ENCODE assay signal across 8 cellular contexts in the genomic region with DNA sequence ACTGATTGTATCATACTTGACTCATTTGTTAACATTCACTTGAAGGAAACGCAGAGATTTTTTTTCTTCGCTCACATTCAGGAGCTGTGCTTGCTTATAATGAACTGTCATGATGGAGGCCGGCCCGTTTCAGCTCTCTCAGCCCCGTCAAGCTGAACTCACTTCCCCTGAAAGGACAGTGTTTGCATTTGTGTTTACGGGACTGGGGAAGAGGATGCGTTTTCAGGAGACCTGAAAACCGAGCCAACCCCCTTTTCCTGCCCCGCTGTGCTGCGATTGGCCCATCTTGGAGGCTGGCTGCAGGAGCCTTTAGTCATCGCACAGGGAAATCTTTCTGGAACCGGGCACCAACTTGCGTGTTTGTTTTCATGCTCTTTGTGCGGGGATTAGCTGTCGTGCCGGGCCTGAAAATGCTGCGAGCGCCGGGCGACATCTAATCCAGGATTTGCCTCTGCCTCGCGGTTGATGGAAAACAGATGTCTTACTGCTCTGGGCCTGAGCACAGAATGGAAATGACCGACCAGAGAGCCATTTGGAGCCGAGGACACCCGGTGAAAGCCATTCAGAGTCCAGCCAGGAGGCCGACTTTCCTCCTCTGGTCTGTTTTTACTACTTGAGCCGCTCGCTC. TPM values are rescaled to one million over a fixed set of nuclear protein-coding genes. Genes with fewer than 3 reads are reported as not detected.
A peak's percentile ranks its signal among the peaks of the same experiment; 100 is the strongest.
DNase-seq lines count a peak whose midpoint lies in the region; ATAC-seq, FAIRE-seq and TF ChIP-seq lines count a peak whose summit lies in the region.

No MANE protein-coding gene starts in this region.

- CTCF ChIA-PET in HepG2 (lab: Yijun Ruan, JAX; ENCODE audit: low intra/inter-chr PET ratio, low total read pairs) = no interaction called here

- H4K20me1 ChIP-seq in HepG2 (ENCODE audit: insufficient read depth, low read length) = no peaks in the 10 kb centered on the region

- BruUV-seq in HepG2 (replicated peaks; lab: Mats Ljungman, UMichigan) = no TSS peak

- TF ChIP-seq EP300 in HepG2 (IDR thresholded peaks at IDR 0.05; ENCODE audit: low read depth in 2 of 2, low read length in 2 of 2) (no peak), HepG2 (CRISPR knock-in tag; IDR thresholded peaks at IDR 0.05; ENCODE audit: borderline replicate concordance) (no peak)

- H3K79me2 ChIP-seq in HepG2 (ENCODE audit: insufficient read depth, low read length) = no peaks in the 10 kb centered on the region

- H3K9me3 ChIP-seq in HUES48 (ENCODE audit: control insufficient read depth, insufficient read depth, low read length) = no peaks in the 10 kb centered on the region
- H3K9me3 ChIP-seq in HepG2 (ENCODE audit: low read length) = no peaks in the 10 kb centered on the region

- H3K4me1 ChIP-seq in HUES48 (ENCODE audit: control insufficient read depth, insufficient read depth, low read length) (peaks cover 13% of the 10 kb centered on the region), HepG2 (ENCODE audit: insufficient read depth, low read length) (peaks cover 32% of the 10 kb centered on the region)

- DNase-seq in COR-L47 (lab: John Stamatoyannopoulos, UW) = peak; percentile 42
- peak; percentile 84 for DNase-seq in ecto neural progenitor cell (ENCODE audit: low spot score)
- no peak for DNase-seq in HepG2 (ENCODE audit: low spot score)

- FAIRE-seq in HepG2 (lab: Jason Lieb, UNC) = no peak

- under 1% methylated on average over 12 of the region's 28 CpGs for WGBS in HepG2 (ENCODE audit: low lambda C conversion rate)

- peaks cover 8% of the 10 kb centered on the region for H3K36me3 Mint-ChIP-seq in stimulated activated memory B cell treated with anti-CD40 and anti-IgM and Interleukin-4, amounts not matched to agents 10 μg/mL and 1 μg/mL and 100 μg/mL, for 72 hours

- H3K4me3 Mint-ChIP-seq in stimulated activated memory B cell treated with anti-CD40 and anti-IgM and Interleukin-4, amounts not matched to agents 10 μg/mL and 1 μg/mL and 100 μg/mL, for 72 hours = peak overlapping the region; percentile 82

- H3K4me3 ChIP-seq in HUES48 (ENCODE audit: low read depth, low read length) (peak overlapping the region; percentile 71), WI38 (ENCODE audit: low read depth, low read length) (peak overlapping the region; percentile 71), HepG2 (replicated peaks in 1 of 3; ENCODE audit: insufficient read depth in 1 of 3, low read depth in 2 of 3, low read length in 3 of 3) (peak overlapping the region; percentile 71 to 74 (median 72))

- peak overlapping the region; percentile 90 for H3K4me2 ChIP-seq in HepG2 (ENCODE audit: low read depth, low read length)

- H3K9me3 Mint-ChIP-seq in stimulated activated memory B cell treated with anti-CD40 and anti-IgM and Interleukin-4, amounts not matched to agents 10 μg/mL and 1 μg/mL and 100 μg/mL, for 72 hours = peaks cover 4% of the 10 kb centered on the region

- peak overlapping the region; percentile 85 for H3K27ac Mint-ChIP-seq in stimulated activated memory B cell treated with anti-CD40 and anti-IgM and Interleukin-4, amounts not matched to agents 10 μg/mL and 1 μg/mL and 100 μg/mL, for 72 hours

- no peak for TF ChIP-seq RAD21 in HepG2 (CRISPR knock-in tag; IDR thresholded peaks at IDR 0.05)

- no peak for TF ChIP-seq CTCF in WI38 (IDR thresholded peaks at IDR 0.05; ENCODE audit: low read depth, low read length)
- no peak for TF ChIP-seq CTCF in HepG2 (CRISPR knock-in tag; IDR thresholded peaks at IDR 0.05)

- TF ChIP-seq POLR2A in HepG2 (IDR thresholded peaks at IDR 0.05; ENCODE audit: insufficient read depth in 1 of 2, low read depth in 2 of 2, low read length in 2 of 2) = 0 out of 4 replicates have a peak, but pooled peaks of 1 of the 2 experiments have one; percentile 9

- no peaks in the 10 kb centered on the region for H3K27me3 Mint-ChIP-seq in stimulated activated memory B cell treated with anti-CD40 and anti-IgM and Interleukin-4, amounts not matched to agents 10 μg/mL and 1 μg/mL and 100 μg/mL, for 72 hours

- POLR2A ChIA-PET in HepG2 (lab: Yijun Ruan, JAX) = interaction anchor here (1.0 kb wide), 1 partner anchor 18 kb away, joined by 3 read pairs; the partner anchor contains the start of gene TRIM2

- H3K36me3 ChIP-seq in HUES48 (ENCODE audit: control insufficient read depth, insufficient read depth, low read length) (no peaks in the 10 kb centered on the region), HepG2 (replicated peaks in 1 of 2; ENCODE audit: control insufficient read depth in 1 of 2, insufficient read depth in 2 of 2, low read length in 2 of 2) (no peaks in the 10 kb centered on the region)

- ATAC-seq in GM19463 (IDR thresholded peaks at IDR 0.05; ENCODE audit: unreplicated experiment) = peak; percentile 22
- peak; percentile 71 for ATAC-seq in HepG2
- peak; percentile 61 for ATAC-seq in stimulated activated memory B cell treated with anti-CD40 and anti-IgM and Interleukin-4, amounts not matched to agents 10 μg/mL and 1 μg/mL and 100 μg/mL, for 72 hours
- no peak for ATAC-seq in GM18519 (IDR thresholded peaks at IDR 0.05; ENCODE audit: low FRiP score, unreplicated experiment)

- H3K27me3 ChIP-seq in HUES48 (ENCODE audit: control insufficient read depth, insufficient read depth, low read length) (peaks cover 23% of the 10 kb centered on the region), HepG2 (ENCODE audit: control insufficient read depth in 1 of 2, insufficient read depth in 2 of 2, low read length in 2 of 2) (peaks cover 0 to 2% of the 10 kb centered on the region in 2 experiments; a peak in 1 of 5 replicates)

- peaks cover 37% of the 10 kb centered on the region for H3K4me1 Mint-ChIP-seq in stimulated activated memory B cell treated with anti-CD40 and anti-IgM and Interleukin-4, amounts not matched to agents 10 μg/mL and 1 μg/mL and 100 μg/mL, for 72 hours

- intact Hi-C loops in HepG2 (cut with micrococcal nuclease; ENCODE audit: unreplicated experiment) = loop anchor here (2.0 kb wide), 1 partner anchor 13 kb away; no protein-coding TSS in a partner anchor

- H2AFZ ChIP-seq in HepG2 (ENCODE audit: low read length) = peak overlapping the region; percentile 25

- peak overlapping the region; percentile 91 for H3K27ac ChIP-seq in HUES48 (ENCODE audit: low read depth, low read length)
- H3K27ac ChIP-seq in HepG2 (ENCODE audit: extremely low read length, insufficient read depth, low read length) = peak overlapping the region; percentile 62

- peak overlapping the region; percentile 42; the same call in 1 of the 2 replicates for H3K9ac ChIP-seq in HUES48 (ENCODE audit: low read depth, low read length)
- peak overlapping the region; percentile 69 for H3K9ac ChIP-seq in HepG2 (ENCODE audit: insufficient read depth, low read depth, low read length)

- in situ Hi-C loops in HepG2 (cut with HindIII; ENCODE audit: extremely low pct_ligation_motif_present, low pct_unique_long_range_greater_than_20kb) = no loop called here

TF ChIP-seq in HepG2, 621 proteins besides CTCF, POLR2A, EP300 and RAD21 (continues in another document):
- TF ChIP-seq ASH2L (IDR thresholded peaks at IDR 0.05; ENCODE audit: insufficient read length, low read depth, low read length) (peak; percentile 34), ZFAT (CRISPR knock-in tag; conservative IDR thresholded peaks at IDR 0.05) (no peak), NFYC (CRISPR knock-in tag; IDR thresholded peaks at IDR 0.05) (0 out of 2 replicates have a peak, but pooled peaks have one; percentile 35), ZSCAN31 (CRISPR knock-in tag; IDR thresholded peaks at IDR 0.05; ENCODE audit: low read depth) (no peak), ZNF580 (CRISPR knock-in tag; IDR thresholded peaks at IDR 0.05; ENCODE audit: borderline replicate concordance, low read depth) (peak; percentile 13; the same call in 1 of the 2 replicates), JARID2 (CRISPR knock-in tag; IDR thresholded peaks at IDR 0.05; ENCODE audit: insufficient replicate concordance) (no peak), PHF21A (CRISPR knock-in tag; IDR thresholded peaks at IDR 0.05) (peak; percentile 43; the same call in 1 of the 2 replicates), HOXA3 (CRISPR knock-in tag; IDR thresholded peaks at IDR 0.05) (peak; percentile 4; the same call in 1 of the 2 replicates), ZBTB20 (CRISPR knock-in tag; IDR thresholded peaks at IDR 0.05; ENCODE audit: borderline replicate concordance, low read depth) (0 out of 2 replicates have a peak, but pooled peaks have one; percentile 9), ZNF772 (CRISPR knock-in tag; IDR thresholded peaks at IDR 0.05) (no peak)

RNA-seq across cellular contexts. Expression of gene TRIM2, which starts 18.0 kb away (rescaled TPM):
- 4.2 and 7.0 TPM in 2 replicates for total RNA-seq in HepG2 (2016; rRNA removed; fragmentation: Illumina TruSeq; extraction: Trizol)
- 1.8 and 2.6 TPM in 2 replicates for total RNA-seq in HepG2 (2016; cell fraction: cytosol; rRNA removed; fragmentation: Illumina TruSeq; extraction: Trizol; ENCODE audit: low read depth)
- 3.7 and 4.1 TPM in 2 replicates for total RNA-seq in HepG2 (2016; cell fraction: insoluble cytoplasmic fraction; rRNA removed; fragmentation: Illumina TruSeq; extraction: Trizol)
- 1.2 and 1.3 TPM in 2 replicates for total RNA-seq in HepG2 (2016; cell fraction: membrane; rRNA removed; fragmentation: Illumina TruSeq; extraction: Trizol)
- total RNA-seq in HepG2 (2016; cell fraction: nucleus; rRNA removed; fragmentation: Illumina TruSeq; extraction: Trizol) = 5.2 and 6.5 TPM in 2 replicates
- 2.1 and 2.9 TPM in 2 replicates for polyA plus RNA-seq in HepG2 (2011; rRNA removed)
- polyA plus RNA-seq in HepG2 (2011; cell fraction: cytosol; rRNA removed) = 2.1 and 2.4 TPM in 2 replicates
- polyA plus RNA-seq in HepG2 (2011; cell fraction: nucleus; rRNA removed) = 2.8 and 4.0 TPM in 2 replicates
- polyA plus RNA-seq in HepG2 (2012) = 1.9 and 2.8 TPM in 2 replicates
- polyA plus RNA-seq in HepG2 (2016; cell fraction: cytosol; fragmentation: Illumina TruSeq; extraction: Trizol; ENCODE audit: low read depth) = 0.27 and 0.29 TPM in 2 replicates
- polyA plus RNA-seq in HepG2 (2016; cell fraction: insoluble cytoplasmic fraction; fragmentation: Illumina TruSeq; extraction: Trizol; ENCODE audit: low read depth) = 2.8 and 2.9 TPM in 2 replicates
- polyA plus RNA-seq in HepG2 (2016; cell fraction: membrane; fragmentation: Illumina TruSeq; extraction: Trizol; ENCODE audit: low read depth) = 0.50 and 0.55 TPM in 2 replicates
- 2.9 and 3.5 TPM in 2 replicates for polyA plus RNA-seq in HepG2 (2016; cell fraction: nucleus; fragmentation: Illumina TruSeq; extraction: Trizol; ENCODE audit: insufficient read depth, low read depth)
- polyA minus RNA-seq in HepG2 (2011; rRNA and poly(A)+ RNA removed; ENCODE audit: low replicate concordance) = 10.3 and 18.9 TPM in 2 replicates
- 4.3 and 6.3 TPM in 2 replicates for polyA minus RNA-seq in HepG2 (2011; cell fraction: cytosol; rRNA and poly(A)+ RNA removed)
- polyA minus RNA-seq in HepG2 (2011; cell fraction: nucleus; rRNA and poly(A)+ RNA removed) = 10.4 and 12.2 TPM in 2 replicates
